Comparison of ENCODE assay signal across 37 cellular contexts in genomic region chrX:130498653-130499274, GRCh38.
"Had no signal": no experiment of that assay in that cellular context is flagged by ENCODE, and none has a peak within 500 bp of the region (broad histone marks: within the 10 kb centered on the region; RNA-seq: fewer than 3 reads in every experiment).

No MANE protein-coding gene starts in this region.

- DNase-seq: activated B cell treated with CpG ODN at 0.5 μM for 24 hours; activated CD4-positive, alpha-beta memory T cell treated with anti-CD3 and anti-CD28 coated beads for 36 hours; activated CD4-positive, alpha-beta T cell treated with anti-CD3 and anti-CD28 coated beads for 4 hours; activated CD4-positive, alpha-beta T cell treated with anti-CD3 and anti-CD28 coated beads, Interleukin-2, amount 10 ng/mL, durations not matched to agents 24 days and 14 days; activated CD4-positive, alpha-beta T cell treated with anti-CD3 and anti-CD28 coated beads, Interleukin-2, amount 50 U/mL, for 1 hour; activated CD4-positive, alpha-beta T cell treated with anti-CD3 and anti-CD28 coated beads, Interleukin-2, amount 50 U/mL, for 4 hours; activated CD4-positive, CD25-positive, alpha-beta regulatory T cell treated with anti-CD3 and anti-CD28 coated beads, Interleukin-2, amount 50 U/mL, for 72 hours; activated CD8-positive, alpha-beta memory T cell treated with anti-CD3 and anti-CD28 coated beads, Interleukin-2, amount 50 U/mL, for 4 hours; activated CD8-positive, alpha-beta T cell treated with anti-CD3 and anti-CD28 coated beads for 36 hours; activated effector memory CD4-positive, alpha-beta T cell treated with anti-CD3 and anti-CD28 coated beads, Interleukin-2, amount 50 U/mL, for 16 hours; activated gamma-delta T cell treated with Interleukin-2 at 50 U/mL for 16 hours; activated naive CD4-positive, alpha-beta T cell; activated naive CD4-positive, alpha-beta T cell treated with anti-CD3 and anti-CD28 coated beads for 36 hours; activated naive CD8-positive, alpha-beta T cell treated with anti-CD3 and anti-CD28 coated beads, Interleukin-2, amount 10 ng/mL, durations not matched to agents 7 days and 5 days; activated naive CD8-positive, alpha-beta T cell treated with anti-CD3 and anti-CD28 coated beads, Interleukin-2, amount 50 U/mL, for 24 hours; activated T-cell treated with anti-CD3 and anti-CD28 coated beads for 4 hours; activated T-cell treated with anti-CD3 and anti-CD28 coated beads, Interleukin-2, amount 50 U/mL, for 1 hour; activated T-cell treated with anti-CD3 and anti-CD28 coated beads, Interleukin-2, amount 50 U/mL, for 4 hours; activated T-cell treated with anti-CD3 and anti-CD28 coated beads, Interleukin-2, amount 50 U/mL, for 72 hours; amygdala; anterior cingulate cortex; caudate nucleus; T-helper 1 cell; T-helper 2 cell; T-helper 9 cell had no signal

- H3K9me3 ChIP-seq: ascending aorta had no signal

- FAIRE-seq: bronchial epithelial cell, TTC549 had no signal

- H3K4me3 ChIP-seq: ascending aorta, cardiac muscle cell had no signal

- H3K9me3 Mint-ChIP-seq: activated B cell treated with CpG ODN at 0.5 μM for 24 hours; activated CD4-positive, alpha-beta memory T cell treated with anti-CD3 and anti-CD28 coated beads for 36 hours; activated CD4-positive, alpha-beta T cell treated with anti-CD3 and anti-CD28 coated beads, Interleukin-2, amount 10 ng/mL, durations not matched to agents 24 days and 14 days; activated CD8-positive, alpha-beta T cell treated with anti-CD3 and anti-CD28 coated beads for 36 hours; activated naive CD4-positive, alpha-beta T cell treated with anti-CD3 and anti-CD28 coated beads for 36 hours; activated naive CD4-positive, alpha-beta T cell treated with anti-CD3 and anti-CD28 coated beads, Interleukin-2, amount 50 U/mL, for 24 hours; activated naive CD8-positive, alpha-beta T cell treated with anti-CD3 and anti-CD28 coated beads, Interleukin-2, amount 10 ng/mL, durations not matched to agents 7 days and 5 days; activated naive CD8-positive, alpha-beta T cell treated with anti-CD3 and anti-CD28 coated beads, Interleukin-2, amount 50 U/mL, for 24 hours; activated T-cell treated with anti-CD3 and anti-CD28 coated beads, Interleukin-2, amount 50 U/mL, for 4 hours; activated T-cell treated with anti-CD3 and anti-CD28 coated beads, Interleukin-2, amount 50 U/mL, for 72 hours; activated T-helper 1 cell treated with anti-CD3 and anti-CD28 coated beads, Interleukin-12 subunit alpha, Interleukin-12 subunit beta, Interleukin-2, Interleukin-4 antibody, amounts not matched to agents 30 ng/mL and 10 ng/mL and 1 ng/mL, durations not matched to agents 14 hours and 24 hours and 36 hours; activated T-helper 17 cell treated with anti-CD3 and anti-CD28 coated beads, Interleukin-2, amount 50 U/mL, for 72 hours; T-helper 1 cell treated with Interleukin-12 subunit alpha and Interleukin-12 subunit beta and Interleukin-4 antibody, amounts not matched to agents 30 μg/mL and 1 μg/mL, for 36 hours; T-helper 2 cell treated with Interferon-gamma antibody and Interleukin-4, amounts not matched to agents 5 μg/mL and 100 μg/mL, for 36 hours had no signal

- H3K27me3 ChIP-seq: ascending aorta, cardiac muscle cell had no signal

- H3K27ac ChIP-seq: ascending aorta, cardiac muscle cell, VCaP had no signal

- H3K27me3 Mint-ChIP-seq: activated CD4-positive, alpha-beta memory T cell treated with anti-CD3 and anti-CD28 coated beads for 36 hours; activated CD4-positive, alpha-beta T cell treated with anti-CD3 and anti-CD28 coated beads, Interleukin-2, amount 10 ng/mL, durations not matched to agents 24 days and 14 days; activated CD8-positive, alpha-beta T cell treated with anti-CD3 and anti-CD28 coated beads for 36 hours; activated naive CD4-positive, alpha-beta T cell treated with anti-CD3 and anti-CD28 coated beads, Interleukin-2, amount 50 U/mL, for 24 hours; activated naive CD8-positive, alpha-beta T cell; activated naive CD8-positive, alpha-beta T cell treated with anti-CD3 and anti-CD28 coated beads, Interleukin-2, amount 50 U/mL, for 24 hours; activated T-helper 17 cell treated with anti-CD3 and anti-CD28 coated beads, Interleukin-2, amount 50 U/mL, for 72 hours had no signal

- H3K4me1 ChIP-seq: ascending aorta had no signal

- H3K4me1 Mint-ChIP-seq: activated B cell treated with CpG ODN at 0.5 μM for 24 hours; activated CD4-positive, alpha-beta T cell treated with anti-CD3 and anti-CD28 coated beads, Interleukin-2, amount 10 ng/mL, durations not matched to agents 24 days and 14 days; activated naive CD4-positive, alpha-beta T cell treated with anti-CD3 and anti-CD28 coated beads, Interleukin-2, amount 50 U/mL, for 24 hours; activated naive CD8-positive, alpha-beta T cell treated with anti-CD3 and anti-CD28 coated beads, Interleukin-2, amount 10 ng/mL, durations not matched to agents 7 days and 5 days; activated naive CD8-positive, alpha-beta T cell treated with anti-CD3 and anti-CD28 coated beads, Interleukin-2, amount 50 U/mL, for 24 hours; activated T-helper 17 cell treated with anti-CD3 and anti-CD28 coated beads, Interleukin-2, amount 50 U/mL, for 72 hours; brain had no signal

- ATAC-seq: activated CD8-positive, alpha-beta T cell treated with anti-CD3 and anti-CD28 coated beads for 36 hours; activated naive CD8-positive, alpha-beta T cell treated with anti-CD3 and anti-CD28 coated beads, Interleukin-2, amount 50 U/mL, for 24 hours; activated T-cell treated with anti-CD3 and anti-CD28 coated beads, Interleukin-2, amount 50 U/mL, for 4 hours; activated T-cell treated with anti-CD3 and anti-CD28 coated beads, Interleukin-2, amount 50 U/mL, for 72 hours; activated T-helper 17 cell treated with anti-CD3 and anti-CD28 coated beads, Interleukin-2, amount 50 U/mL, for 72 hours had no signal

- H3K36me3 Mint-ChIP-seq: activated CD4-positive, alpha-beta memory T cell treated with anti-CD3 and anti-CD28 coated beads for 36 hours; activated naive CD4-positive, alpha-beta T cell treated with anti-CD3 and anti-CD28 coated beads, Interleukin-2, amount 50 U/mL, for 24 hours; activated naive CD8-positive, alpha-beta T cell; activated naive CD8-positive, alpha-beta T cell treated with anti-CD3 and anti-CD28 coated beads, Interleukin-2, amount 10 ng/mL, durations not matched to agents 7 days and 5 days; brain had no signal

- H3K36me3 ChIP-seq: ascending aorta, cardiac muscle cell had no signal

- H3K27ac Mint-ChIP-seq: activated B cell treated with CpG ODN at 0.5 μM for 24 hours; activated CD4-positive, alpha-beta memory T cell treated with anti-CD3 and anti-CD28 coated beads for 36 hours; activated CD4-positive, alpha-beta T cell treated with anti-CD3 and anti-CD28 coated beads, Interleukin-2, amount 10 ng/mL, durations not matched to agents 24 days and 14 days; activated CD8-positive, alpha-beta T cell treated with anti-CD3 and anti-CD28 coated beads for 36 hours; activated naive CD4-positive, alpha-beta T cell treated with anti-CD3 and anti-CD28 coated beads for 36 hours; activated naive CD4-positive, alpha-beta T cell treated with anti-CD3 and anti-CD28 coated beads, Interleukin-2, amount 50 U/mL, for 24 hours; activated naive CD8-positive, alpha-beta T cell; activated naive CD8-positive, alpha-beta T cell treated with anti-CD3 and anti-CD28 coated beads, Interleukin-2, amount 10 ng/mL, durations not matched to agents 7 days and 5 days; activated naive CD8-positive, alpha-beta T cell treated with anti-CD3 and anti-CD28 coated beads, Interleukin-2, amount 50 U/mL, for 24 hours; activated T-cell treated with anti-CD3 and anti-CD28 coated beads, Interleukin-2, amount 50 U/mL, for 72 hours; activated T-helper 1 cell treated with anti-CD3 and anti-CD28 coated beads, Interleukin-12 subunit alpha, Interleukin-12 subunit beta, Interleukin-2, Interleukin-4 antibody, amounts not matched to agents 30 ng/mL and 10 ng/mL and 1 ng/mL, durations not matched to agents 14 hours and 24 hours and 36 hours; activated T-helper 17 cell treated with anti-CD3 and anti-CD28 coated beads, Interleukin-2, amount 50 U/mL, for 72 hours; brain; T-helper 1 cell treated with Interleukin-12 subunit alpha and Interleukin-12 subunit beta and Interleukin-4 antibody, amounts not matched to agents 30 μg/mL and 1 μg/mL, for 36 hours; T-helper 2 cell treated with Interferon-gamma antibody and Interleukin-4, amounts not matched to agents 5 μg/mL and 100 μg/mL, for 36 hours had no signal

- H3K4me3 Mint-ChIP-seq: activated B cell treated with CpG ODN at 0.5 μM for 24 hours; activated CD4-positive, alpha-beta memory T cell treated with anti-CD3 and anti-CD28 coated beads for 36 hours; activated CD4-positive, alpha-beta T cell treated with anti-CD3 and anti-CD28 coated beads, Interleukin-2, amount 10 ng/mL, durations not matched to agents 24 days and 14 days; activated CD8-positive, alpha-beta T cell treated with anti-CD3 and anti-CD28 coated beads for 36 hours; activated naive CD4-positive, alpha-beta T cell treated with anti-CD3 and anti-CD28 coated beads for 36 hours; activated naive CD4-positive, alpha-beta T cell treated with anti-CD3 and anti-CD28 coated beads, Interleukin-2, amount 50 U/mL, for 24 hours; activated naive CD8-positive, alpha-beta T cell; activated naive CD8-positive, alpha-beta T cell treated with anti-CD3 and anti-CD28 coated beads, Interleukin-2, amount 10 ng/mL, durations not matched to agents 7 days and 5 days; activated naive CD8-positive, alpha-beta T cell treated with anti-CD3 and anti-CD28 coated beads, Interleukin-2, amount 50 U/mL, for 24 hours; activated T-cell treated with anti-CD3 and anti-CD28 coated beads, Interleukin-2, amount 50 U/mL, for 4 hours; activated T-cell treated with anti-CD3 and anti-CD28 coated beads, Interleukin-2, amount 50 U/mL, for 72 hours; activated T-helper 1 cell treated with anti-CD3 and anti-CD28 coated beads, Interleukin-12 subunit alpha, Interleukin-12 subunit beta, Interleukin-2, Interleukin-4 antibody, amounts not matched to agents 30 ng/mL and 10 ng/mL and 1 ng/mL, durations not matched to agents 14 hours and 24 hours and 36 hours; activated T-helper 17 cell treated with anti-CD3 and anti-CD28 coated beads, Interleukin-2, amount 50 U/mL, for 72 hours; brain; T-helper 1 cell treated with Interleukin-12 subunit alpha and Interleukin-12 subunit beta and Interleukin-4 antibody, amounts not matched to agents 30 μg/mL and 1 μg/mL, for 36 hours; T-helper 2 cell treated with Interferon-gamma antibody and Interleukin-4, amounts not matched to agents 5 μg/mL and 100 μg/mL, for 36 hours had no signal
